ENCODE assay signal across 30 cellular contexts in the genomic region with DNA sequence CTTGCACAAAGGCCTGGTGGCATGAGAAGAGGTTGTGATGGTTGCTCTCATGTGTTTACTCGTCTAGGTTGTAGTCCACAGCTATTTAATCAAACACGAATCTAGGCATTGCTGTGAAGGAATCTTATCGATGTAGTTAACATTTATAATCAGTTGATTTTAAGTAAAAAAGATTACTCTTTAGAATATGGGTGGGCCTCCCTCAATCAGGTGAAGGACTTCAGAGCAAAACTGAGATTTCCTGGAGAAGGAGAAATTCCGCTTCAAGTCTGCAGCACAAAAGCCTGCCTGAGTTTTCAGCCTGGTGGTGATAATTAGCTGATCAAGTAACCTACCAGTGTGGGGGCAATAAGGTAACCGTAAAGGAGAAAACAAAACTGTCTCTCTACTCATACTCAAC.
"Had no signal": no experiment of that assay in that cellular context is flagged by ENCODE, and none has a peak within 500 bp of the region (broad histone marks: within the 10 kb centered on the region; RNA-seq: fewer than 3 reads in every experiment).

No MANE protein-coding gene starts in this region.

- ATAC-seq: naive thymus-derived CD8-positive, alpha-beta T cell; psoas muscle; right cardiac atrium; right lobe of liver; stimulated activated memory B cell treated with anti-CD40 and anti-IgM and Interleukin-4, amounts not matched to agents 10 μg/mL and 1 μg/mL and 100 μg/mL, for 72 hours; stimulated activated naive CD8-positive, alpha-beta T cell treated with anti-CD3 and anti-CD28 coated beads, Interleukin-15, amount 100 ng/mL, for 72 hours; stimulated activated naive CD8-positive, alpha-beta T cell treated with anti-CD3 and anti-CD28 coated beads, Interleukin-15, Interleukin-2, amounts not matched to agents 100 U/mL and 50 U/mL, for 24 hours had no signal

- DNase-seq: naive B cell; naive thymus-derived CD8-positive, alpha-beta T cell; occipital lobe; ovary; posterior cingulate gyrus; psoas muscle; right cardiac atrium; right lobe of liver; sigmoid colon; small intestine; stimulated activated CD4-positive, alpha-beta T cell treated with anti-CD3 and anti-CD28 coated beads, Interleukin-15, amount 100 ng/mL, for 24 hours; stimulated activated CD4-positive, alpha-beta T cell treated with anti-CD3 and anti-CD28 coated beads, Interleukin-2, amount 100 ng/mL, for 24 hours; stimulated activated CD4-positive, alpha-beta T cell treated with anti-CD3 and anti-CD28 coated beads, Interleukin-4, amount 100 ng/mL, for 1 hour; stimulated activated CD4-positive, alpha-beta T cell treated with anti-CD3 and anti-CD28 coated beads, Interleukin-4, amount 100 ng/mL, for 4 hours; stimulated activated CD8-positive, alpha-beta memory T cell treated with anti-CD3 and anti-CD28 coated beads, Interleukin-4, amount 100 ng/mL, for 48 hours; stimulated activated naive CD4-positive, alpha-beta T cell; stimulated activated naive CD8-positive, alpha-beta T cell treated with anti-CD3 and anti-CD28 coated beads, Interleukin-15, amount 100 ng/mL, for 72 hours; stimulated activated naive CD8-positive, alpha-beta T cell treated with anti-CD3 and anti-CD28 coated beads, Interleukin-15, Interleukin-2, amounts not matched to agents 100 U/mL and 50 U/mL, for 24 hours; substantia nigra; testis; tibial artery; transverse colon; upper lobe of left lung had no signal

- H3K27ac Mint-ChIP-seq: naive B cell; naive thymus-derived CD8-positive, alpha-beta T cell; neural progenitor cell; progenitor cell of endocrine pancreas; stimulated activated memory B cell treated with anti-CD40 and anti-IgM and Interleukin-4, amounts not matched to agents 10 μg/mL and 1 μg/mL and 100 μg/mL, for 72 hours; stimulated activated naive CD8-positive, alpha-beta T cell treated with anti-CD3 and anti-CD28 coated beads, Interleukin-15, amount 100 ng/mL, for 72 hours had no signal

- H3K9me3 ChIP-seq: ovary, psoas muscle, right lobe of liver, sigmoid colon, suprapubic skin, testis, tibial artery, transverse colon, upper lobe of left lung, vagina had no signal

- H3K27me3 Mint-ChIP-seq: stimulated activated naive CD8-positive, alpha-beta T cell treated with anti-CD3 and anti-CD28 coated beads, Interleukin-15, amount 100 ng/mL, for 72 hours had no signal

- H3K4me3 Mint-ChIP-seq: naive B cell; naive thymus-derived CD8-positive, alpha-beta T cell; nephron; neural progenitor cell; stimulated activated memory B cell treated with anti-CD40 and anti-IgM and Interleukin-4, amounts not matched to agents 10 μg/mL and 1 μg/mL and 100 μg/mL, for 72 hours; stimulated activated naive CD8-positive, alpha-beta T cell treated with anti-CD3 and anti-CD28 coated beads, Interleukin-15, amount 100 ng/mL, for 72 hours had no signal

- H3K4me3 ChIP-seq: neural progenitor cell, ovary, psoas muscle, right lobe of liver, sigmoid colon, suprapubic skin, testis, tibial artery, transverse colon, upper lobe of left lung, vagina had no signal

- H3K4me1 Mint-ChIP-seq: naive B cell; naive thymus-derived CD8-positive, alpha-beta T cell; stimulated activated memory B cell treated with anti-CD40 and anti-IgM and Interleukin-4, amounts not matched to agents 10 μg/mL and 1 μg/mL and 100 μg/mL, for 72 hours; stimulated activated naive CD8-positive, alpha-beta T cell treated with anti-CD3 and anti-CD28 coated beads, Interleukin-15, amount 100 ng/mL, for 72 hours had no signal

- H3K36me3 ChIP-seq: neural progenitor cell, ovary, right lobe of liver, sigmoid colon, suprapubic skin, tibial artery, transverse colon, upper lobe of left lung, vagina had no signal

- H3K4me1 ChIP-seq: neural progenitor cell, parathyroid adenoma, psoas muscle, right lobe of liver, sigmoid colon, suprapubic skin, testis, tibial artery, transverse colon, upper lobe of left lung, vagina had no signal

- H3K27me3 ChIP-seq: neural progenitor cell, ovary, right lobe of liver, testis, transverse colon, upper lobe of left lung, vagina had no signal

- H3K9me3 Mint-ChIP-seq: nephron, neural progenitor cell had no signal

- H3K36me3 Mint-ChIP-seq: naive B cell; naive thymus-derived CD8-positive, alpha-beta T cell; neural progenitor cell; stimulated activated memory B cell treated with anti-CD40 and anti-IgM and Interleukin-4, amounts not matched to agents 10 μg/mL and 1 μg/mL and 100 μg/mL, for 72 hours had no signal

- H3K27ac ChIP-seq: neural progenitor cell, ovary, parathyroid adenoma, psoas muscle, right lobe of liver, sigmoid colon, suprapubic skin, testis, tibial artery, transverse colon, upper lobe of left lung, vagina had no signal
